1 cellular context compared by ENCODE assay signal in the genomic region with DNA sequence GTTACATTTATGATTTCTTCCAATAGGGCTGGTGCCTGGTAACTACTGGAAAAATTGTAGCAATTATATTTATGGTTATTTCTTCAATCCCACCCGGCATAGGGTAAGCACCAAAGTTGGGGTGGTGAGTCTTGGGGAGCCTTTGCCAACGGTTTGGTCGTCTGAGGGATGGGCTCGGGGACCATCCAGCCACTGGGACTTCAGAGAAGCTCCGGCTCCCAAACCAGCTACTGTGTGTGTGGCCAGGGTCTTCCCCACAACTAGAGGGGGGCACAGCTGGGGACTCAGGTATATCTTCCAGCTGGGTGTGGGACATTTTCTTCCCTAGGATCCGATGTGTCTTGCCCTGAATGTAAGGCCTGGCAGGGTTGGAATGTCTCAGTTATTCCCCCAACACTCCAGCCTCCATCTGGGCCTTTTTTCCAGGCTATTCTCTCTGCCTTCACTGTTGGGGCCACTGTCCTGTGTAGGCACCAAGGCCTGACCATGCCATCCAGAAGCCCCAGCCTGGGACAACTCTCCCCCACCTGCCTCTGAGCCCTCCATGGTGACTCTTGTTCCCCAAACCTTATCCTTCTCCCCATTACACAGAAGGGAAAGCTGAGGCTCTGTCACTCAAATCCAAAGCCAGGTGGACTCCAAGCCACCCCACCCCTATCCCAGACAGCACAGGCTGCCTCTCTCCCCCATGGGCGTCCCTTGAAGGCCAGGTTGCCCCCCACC.
TF ChIP-seq lines count a peak whose summit lies in the region.

No MANE protein-coding gene starts in this region.

TF ChIP-seq in IMR-90, 13 proteins besides CTCF, POLR2A, EP300 and RAD21:
- TF ChIP-seq, protein P1, sequence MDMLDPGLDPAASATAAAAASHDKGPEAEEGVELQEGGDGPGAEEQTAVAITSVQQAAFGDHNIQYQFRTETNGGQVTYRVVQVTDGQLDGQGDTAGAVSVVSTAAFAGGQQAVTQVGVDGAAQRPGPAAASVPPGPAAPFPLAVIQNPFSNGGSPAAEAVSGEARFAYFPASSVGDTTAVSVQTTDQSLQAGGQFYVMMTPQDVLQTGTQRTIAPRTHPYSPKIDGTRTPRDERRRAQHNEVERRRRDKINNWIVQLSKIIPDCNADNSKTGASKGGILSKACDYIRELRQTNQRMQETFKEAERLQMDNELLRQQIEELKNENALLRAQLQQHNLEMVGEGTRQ (IDR thresholded peaks at IDR 0.05; ENCODE audit: low read depth, low read length), result no peak
- TF ChIP-seq CHD1 (IDR thresholded peaks at IDR 0.05; ENCODE audit: low read depth, low read length) (no peak), FOS (IDR thresholded peaks at IDR 0.05; ENCODE audit: low read depth, low read length) (no peak)
TF ChIP-seq in IMR-90: peak in this region for 0.
